11 cellular contexts compared by ENCODE assay signal in the genomic region with DNA sequence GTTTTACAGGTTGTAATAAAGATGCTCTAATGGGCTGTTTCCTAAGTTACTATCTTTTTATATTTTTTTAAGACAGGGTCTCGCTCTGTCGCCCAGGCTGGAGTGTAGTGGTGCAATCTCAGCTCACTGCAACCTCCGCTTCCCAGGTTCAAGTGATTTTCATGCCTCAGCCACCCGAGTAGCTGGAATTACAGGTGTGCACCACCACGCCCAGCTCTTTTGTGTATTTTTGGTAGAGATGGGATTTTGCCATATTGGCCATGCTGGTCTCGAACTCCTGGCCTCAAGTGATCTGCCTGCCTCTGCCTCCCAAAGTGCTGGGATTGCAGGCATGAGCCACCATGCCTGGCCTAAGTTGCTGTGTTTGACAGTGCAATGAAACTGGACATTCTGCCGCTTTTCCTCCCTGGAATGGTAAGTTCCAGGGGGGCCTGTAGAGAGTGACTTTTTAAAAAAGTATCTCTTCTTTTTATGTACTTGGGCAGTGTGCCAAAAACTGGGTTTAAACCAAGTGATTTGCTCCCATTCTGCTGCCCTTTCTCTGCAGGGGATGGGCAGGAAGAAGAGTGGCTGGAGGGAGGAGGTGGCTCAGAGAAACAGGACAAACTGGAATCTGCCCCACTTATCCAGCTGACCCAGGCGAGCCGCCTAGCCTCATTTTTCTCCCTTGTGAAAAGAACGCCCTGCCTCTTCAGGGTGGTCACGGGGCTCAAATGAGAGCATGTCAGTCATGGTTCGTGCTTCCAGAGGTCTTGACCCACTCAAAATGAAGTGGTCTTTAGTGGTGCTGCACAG. TPM values are rescaled to one million over a fixed set of nuclear protein-coding genes. Genes with fewer than 3 reads are reported as not detected.
DNase-seq lines count a peak whose midpoint lies in the region; ATAC-seq and TF ChIP-seq lines count a peak whose summit lies in the region.
"Had no signal": no experiment of that assay in that cellular context is flagged by ENCODE, and none has a peak within 500 bp of the region (broad histone marks: within the 10 kb centered on the region; RNA-seq: fewer than 3 reads in every experiment).

No MANE protein-coding gene starts in this region.

- no peak for TF ChIP-seq EP300 in esophagus muscularis mucosa (IDR thresholded peaks at IDR 0.05)

- no peaks in the 10 kb centered on the region for H3K36me3 Mint-ChIP-seq in MCF 10A (ENCODE audit: insufficient read depth, unreplicated experiment)

- H3K4me3 Mint-ChIP-seq in MCF 10A (ENCODE audit: unreplicated experiment), result peak overlapping the region; percentile 73

- POLR2A ChIA-PET in MCF 10A (lab: Yijun Ruan, JAX), result interaction anchor here (0.7 to 4.9 kb wide), 3 partner anchors 19 to 348 kb away, joined by 3 to 29 read pairs (median 3); partner anchors contain the start of gene RSPH1

- peak; percentile 69 for DNase-seq in DMS53 treated with DMSO at 0.1 percent for 48 hours (lab: John Stamatoyannopoulos, UW; ENCODE audit: unreplicated experiment)
- peak; percentile 69 for DNase-seq in NCI-H2029 (lab: John Stamatoyannopoulos, UW)
- DNase-seq in MCF 10A (ENCODE audit: unreplicated experiment), result peak; percentile 6
- no peak for DNase-seq in esophagus muscularis mucosa (ENCODE audit: extremely low spot score)
- no peak for DNase-seq in middle frontal gyrus (ENCODE audit: extremely low spot score, low spot score)
- DNase-seq in sciatic nerve (ENCODE audit: low spot score), result no peak
- DNase-seq: effector CD4-positive, alpha-beta T cell; testis had no signal

- H3K4me3 ChIP-seq in muscle layer of duodenum (ENCODE audit: low read depth in 1 of 2, low read length in 2 of 2) (peak overlapping the region in 1 of 2 donors; percentile 67), esophagus muscularis mucosa (no peak overlapping the region)

- no peak for TF ChIP-seq POLR2A in esophagus muscularis mucosa (IDR thresholded peaks at IDR 0.05; ENCODE audit: low read depth)

- no peak overlapping the region for H3K27ac Mint-ChIP-seq in MCF 10A (ENCODE audit: low read depth, unreplicated experiment)

- H3K36me3 ChIP-seq in muscle layer of duodenum (ENCODE audit: control insufficient read depth in 1 of 2, insufficient read depth in 2 of 2, low read length in 2 of 2) (peaks cover 2 to 22% of the 10 kb centered on the region in 2 donors), esophagus muscularis mucosa (peaks cover 0 to 22% (median 20%) of the 10 kb centered on the region in 4 donors)

- WGBS in esophagus muscularis mucosa, result 93% methylated on average over 11 of the region's 12 CpGs

- ATAC-seq in GM18867 (IDR thresholded peaks at IDR 0.05; ENCODE audit: unreplicated experiment) (no peak), sciatic nerve (no peak)

- BruUV-seq in MCF 10A (replicated peaks; lab: Mats Ljungman, UMichigan), result no TSS peak

- H3K27me3 ChIP-seq in muscle layer of duodenum (ENCODE audit: low read depth, low read length) (no peaks in the 10 kb centered on the region), esophagus muscularis mucosa (no peaks in the 10 kb centered on the region)
- H3K27me3 ChIP-seq: testis had no signal

- peaks cover 18% of the 10 kb centered on the region for H3K4me1 Mint-ChIP-seq in MCF 10A (ENCODE audit: insufficient read depth, unreplicated experiment)

- no peaks in the 10 kb centered on the region for H3K27me3 Mint-ChIP-seq in MCF 10A (ENCODE audit: insufficient read depth, unreplicated experiment)

- CTCF ChIA-PET in MCF 10A (lab: Yijun Ruan, JAX), result interaction anchor here (0.6 kb wide), 1 partner anchor 66 kb away, joined by 3 read pairs; no protein-coding TSS in a partner anchor

- no peaks in the 10 kb centered on the region for H3K9me3 ChIP-seq in muscle layer of duodenum (ENCODE audit: control insufficient read depth in 1 of 2, low read length in 2 of 2)
- H3K9me3 ChIP-seq in esophagus muscularis mucosa, result no peaks in the 10 kb centered on the region
- H3K9me3 ChIP-seq: testis had no signal

- intact Hi-C loops in MCF 10A (cut with micrococcal nuclease) (no loop called here), esophagus muscularis mucosa (cut with DNase I) (no loop called here), sciatic nerve (cut with DNase I) (no loop called here)

- H3K27ac ChIP-seq in muscle layer of duodenum (ENCODE audit: low read length) (peak overlapping the region; percentile 75), esophagus muscularis mucosa (replicated peaks in 1 of 4) (no peak overlapping the region)
- H3K27ac ChIP-seq: SK-N-MC, testis had no signal

- TF ChIP-seq CTCF in MCF 10A (IDR thresholded peaks at IDR 0.05; ENCODE audit: unreplicated experiment), result no peak
- no peak for TF ChIP-seq CTCF in esophagus muscularis mucosa (IDR thresholded peaks at IDR 0.05)

- peaks cover 0 to 22% of the 10 kb centered on the region in 2 donors for H3K4me1 ChIP-seq in muscle layer of duodenum (ENCODE audit: control insufficient read depth in 1 of 2, insufficient read depth in 2 of 2, low read length in 2 of 2)
- H3K4me1 ChIP-seq in esophagus muscularis mucosa, result peaks cover 12 to 29% (median 24%) of the 10 kb centered on the region in 4 donors
- H3K4me1 ChIP-seq: testis had no signal

- no peaks in the 10 kb centered on the region for H3K9me3 Mint-ChIP-seq in MCF 10A (ENCODE audit: unreplicated experiment)

RNA-seq across cellular contexts. Expression of gene SLC37A1, which starts 2.3 kb away (rescaled TPM):
- 4.9 and 7.6 TPM in 2 replicates for total RNA-seq in MCF 10A (2022)
- total RNA-seq in esophagus muscularis mucosa, result 10 to 100 TPM in 1 of 4 donors, 1 to 10 TPM in 3; 5.4 to 11.1 (median 7.1) TPM
- total RNA-seq in sciatic nerve, result 7.4 TPM

RNA-seq across cellular contexts. Expression of gene RSPH1, which starts 19.9 kb away (rescaled TPM):
- total RNA-seq in MCF 10A (2022) (0.51 and 0.52 TPM in 2 replicates), esophagus muscularis mucosa (under 1 TPM in 3 of 4 donors, not detected in 1; 0.50 to 0.78 (median 0.57) TPM), sciatic nerve (0.58 TPM)

Comparison
In these comparisons a context has a peak if more than half of its experiments do, and no peak if none do; other contexts are left out.
1. DNase-seq: peak in DMS53 treated with DMSO at 0.1 percent for 48 hours (single experiment), NCI-H2029 (single experiment) and MCF 10A (single experiment); none in esophagus muscularis mucosa (single experiment), middle frontal gyrus (single experiment) and sciatic nerve (single experiment).